1 cellular context compared by ENCODE assay signal in the genomic region with DNA sequence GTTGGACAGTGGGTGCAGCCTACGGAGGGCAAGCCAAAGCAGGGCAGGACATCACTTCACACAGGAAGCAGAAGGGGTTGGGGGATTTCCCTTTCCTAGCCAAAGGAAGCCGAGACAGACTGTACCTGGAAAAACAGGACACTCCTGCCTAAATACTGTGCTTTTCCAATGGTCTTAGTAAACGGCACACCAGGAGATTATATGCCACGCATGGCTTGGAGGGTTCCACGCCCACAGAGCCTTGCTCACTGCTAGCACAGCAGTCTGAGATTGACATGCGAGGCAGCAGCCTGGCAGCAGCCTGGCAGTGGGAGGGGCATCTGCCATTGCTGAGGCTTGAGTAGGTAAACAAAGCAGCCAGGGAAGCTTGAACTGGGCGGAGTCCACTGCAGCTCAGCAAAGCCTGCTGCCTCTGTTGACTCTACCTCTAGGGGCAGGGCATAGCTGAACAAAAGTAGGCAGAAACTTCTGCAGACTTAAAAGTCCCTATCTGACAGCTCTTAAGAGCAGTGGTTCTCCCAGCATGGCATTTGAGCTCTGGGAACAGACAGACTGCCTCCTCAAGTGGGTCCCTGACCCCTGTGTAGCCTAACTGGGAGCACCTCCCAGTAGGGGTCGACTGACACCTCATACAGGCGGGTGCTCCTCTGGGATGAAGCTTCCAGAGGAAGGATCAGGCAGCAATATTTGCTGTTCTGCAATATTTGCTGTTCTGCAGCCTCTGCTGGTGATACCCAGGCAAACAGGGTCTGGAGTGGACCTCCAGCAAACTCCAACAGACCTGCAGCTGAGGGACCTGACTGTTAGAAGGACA.
TF ChIP-seq lines count a peak whose summit lies in the region.
"Not testable (repeated sequence)": the region's sequence is repeated elsewhere in the genome, so short reads cannot be mapped to it uniquely, and the experiment has no call there.

No MANE protein-coding gene starts in this region.

TF ChIP-seq in HepG2, 621 proteins besides CTCF, POLR2A, EP300 and RAD21 (continued from another document and continues in another):
- TF ChIP-seq NR2F2 (IDR thresholded peaks at IDR 0.05; ENCODE audit: borderline replicate concordance, low read depth) (0 out of 2 replicates have a peak, but pooled peaks have one; percentile 12), ZNF788 (CRISPR knock-in tag; IDR thresholded peaks at IDR 0.05; ENCODE audit: borderline replicate concordance) (peak; percentile 58; the same call in 1 of the 2 replicates), KDM2A (CRISPR knock-in tag; IDR thresholded peaks at IDR 0.05; ENCODE audit: borderline replicate concordance, low read depth) (peak; percentile 56; the same call in 1 of the 2 replicates), SOX6 (CRISPR knock-in tag; IDR thresholded peaks at IDR 0.05) (peak; percentile 76), ZNF501 (CRISPR knock-in tag; IDR thresholded peaks at IDR 0.05) (peak; percentile 34; the same call in 1 of the 2 replicates), KLF16 (CRISPR knock-in tag; IDR thresholded peaks at IDR 0.05) (0 out of 4 replicates have a peak, but pooled peaks of 1 of the 2 experiments have one; percentile 32), ATF7-NPFF (CRISPR knock-in tag; IDR thresholded peaks at IDR 0.05; ENCODE audit: low read depth) (peak; percentile 63; the same call in 1 of the 2 replicates), BCL6 (CRISPR knock-in tag; IDR thresholded peaks at IDR 0.05) (peak; percentile 66), SPEN (CRISPR knock-in tag; IDR thresholded peaks at IDR 0.05; ENCODE audit: low read depth) (peak; percentile 26; the same call in 1 of the 2 replicates), TARDBP (CRISPR knock-in tag; IDR thresholded peaks at IDR 0.05) (peak; percentile 90; the same call in 1 of the 2 replicates), NFYC (CRISPR knock-in tag; IDR thresholded peaks at IDR 0.05) (peak; percentile 42), KLF11 (CRISPR knock-in tag; IDR thresholded peaks at IDR 0.05) (peak; percentile 94), SALL2 (CRISPR knock-in tag; IDR thresholded peaks at IDR 0.05) (peak; percentile 50; the same call in 1 of the 2 replicates), GABPB1 (CRISPR knock-in tag; IDR thresholded peaks at IDR 0.05) (peak; percentile 50), NCOA2 (CRISPR knock-in tag; IDR thresholded peaks at IDR 0.05) (peak; percentile 53), ZNF335 (CRISPR knock-in tag; IDR thresholded peaks at IDR 0.05) (peak; percentile 47; the same call in 1 of the 2 replicates), ZNF572 (CRISPR knock-in tag; IDR thresholded peaks at IDR 0.05) (0 out of 2 replicates have a peak, but pooled peaks have one; percentile 22), ZNF263 (CRISPR knock-in tag; IDR thresholded peaks at IDR 0.05) (peak; percentile 99), SIX4 (CRISPR knock-in tag; IDR thresholded peaks at IDR 0.05) (peak; percentile 67; the same call in 1 of the 2 replicates), REPIN1 (CRISPR knock-in tag; IDR thresholded peaks at IDR 0.05; ENCODE audit: borderline replicate concordance, low read depth) (peak; percentile 55; the same call in 1 of the 2 replicates), ZMYM3 (CRISPR knock-in tag; IDR thresholded peaks at IDR 0.05) (peak; percentile 36; the same call in 1 of the 2 replicates), ZNF276 (CRISPR knock-in tag; IDR thresholded peaks at IDR 0.05; ENCODE audit: low read depth) (peak; percentile 69; the same call in 1 of the 2 replicates), ZNF543 (CRISPR knock-in tag; IDR thresholded peaks at IDR 0.05) (peak; percentile 83; the same call in 1 of the 2 replicates), ZNF614 (CRISPR knock-in tag; IDR thresholded peaks at IDR 0.05; ENCODE audit: borderline replicate concordance) (peak; percentile 80; the same call in 1 of the 2 replicates), FOXK1 (CRISPR knock-in tag; IDR thresholded peaks at IDR 0.05; ENCODE audit: borderline replicate concordance, low read depth) (peak; percentile 88), XRCC5 (optimal IDR thresholded peaks at IDR 0.05; ENCODE audit: low read length) (peak; percentile 81), LBX2 (CRISPR knock-in tag; IDR thresholded peaks at IDR 0.05; ENCODE audit: borderline replicate concordance) (peak; percentile 74; the same call in 1 of the 2 replicates), FOXA3 (CRISPR knock-in tag; IDR thresholded peaks at IDR 0.05) (peak; percentile 96), SOX5 (CRISPR knock-in tag; IDR thresholded peaks at IDR 0.05; ENCODE audit: borderline replicate concordance) (peak; percentile 74; the same call in 1 of the 2 replicates), ZNF431 (CRISPR knock-in tag; IDR thresholded peaks at IDR 0.05; ENCODE audit: borderline replicate concordance, low read depth) (peak; percentile 68; the same call in 1 of the 2 replicates), MYNN (CRISPR knock-in tag; IDR thresholded peaks at IDR 0.05; ENCODE audit: low read depth) (peak; percentile 98; the same call in 1 of the 2 replicates), ZNF761 (CRISPR knock-in tag; conservative IDR thresholded peaks at IDR 0.05) (peak; percentile 66; the same call in 1 of the 2 replicates)
- TF ChIP-seq SOX6 (IDR thresholded peaks at IDR 0.05), result not testable (repeated sequence)
- TF ChIP-seq, protein P1, sequence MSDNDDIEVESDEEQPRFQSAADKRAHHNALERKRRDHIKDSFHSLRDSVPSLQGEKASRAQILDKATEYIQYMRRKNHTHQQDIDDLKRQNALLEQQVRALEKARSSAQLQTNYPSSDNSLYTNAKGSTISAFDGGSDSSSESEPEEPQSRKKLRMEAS (IDR thresholded peaks at IDR 0.05), result peak; percentile 22; the same call in 1 of the 2 replicates
- TF ChIP-seq, protein P2, sequence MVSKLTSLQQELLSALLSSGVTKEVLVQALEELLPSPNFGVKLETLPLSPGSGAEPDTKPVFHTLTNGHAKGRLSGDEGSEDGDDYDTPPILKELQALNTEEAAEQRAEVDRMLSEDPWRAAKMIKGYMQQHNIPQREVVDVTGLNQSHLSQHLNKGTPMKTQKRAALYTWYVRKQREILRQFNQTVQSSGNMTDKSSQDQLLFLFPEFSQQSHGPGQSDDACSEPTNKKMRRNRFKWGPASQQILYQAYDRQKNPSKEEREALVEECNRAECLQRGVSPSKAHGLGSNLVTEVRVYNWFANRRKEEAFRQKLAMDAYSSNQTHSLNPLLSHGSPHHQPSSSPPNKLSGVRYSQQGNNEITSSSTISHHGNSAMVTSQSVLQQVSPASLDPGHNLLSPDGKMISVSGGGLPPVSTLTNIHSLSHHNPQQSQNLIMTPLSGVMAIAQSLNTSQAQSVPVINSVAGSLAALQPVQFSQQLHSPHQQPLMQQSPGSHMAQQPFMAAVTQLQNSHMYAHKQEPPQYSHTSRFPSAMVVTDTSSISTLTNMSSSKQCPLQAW (CRISPR knock-in tag; IDR thresholded peaks at IDR 0.05), result peak; percentile 50; the same call in 1 of the 2 replicates
- TF ChIP-seq, protein P3, sequence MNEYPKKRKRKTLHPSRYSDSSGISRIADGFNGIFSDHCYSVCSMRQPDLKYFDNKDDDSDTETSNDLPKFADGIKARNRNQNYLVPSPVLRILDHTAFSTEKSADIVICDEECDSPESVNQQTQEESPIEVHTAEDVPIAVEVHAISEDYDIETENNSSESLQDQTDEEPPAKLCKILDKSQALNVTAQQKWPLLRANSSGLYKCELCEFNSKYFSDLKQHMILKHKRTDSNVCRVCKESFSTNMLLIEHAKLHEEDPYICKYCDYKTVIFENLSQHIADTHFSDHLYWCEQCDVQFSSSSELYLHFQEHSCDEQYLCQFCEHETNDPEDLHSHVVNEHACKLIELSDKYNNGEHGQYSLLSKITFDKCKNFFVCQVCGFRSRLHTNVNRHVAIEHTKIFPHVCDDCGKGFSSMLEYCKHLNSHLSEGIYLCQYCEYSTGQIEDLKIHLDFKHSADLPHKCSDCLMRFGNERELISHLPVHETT (CRISPR knock-in tag; conservative IDR thresholded peaks at IDR 0.05), result peak; percentile 62; the same call in 1 of the 2 replicates
- TF ChIP-seq, protein P4, sequence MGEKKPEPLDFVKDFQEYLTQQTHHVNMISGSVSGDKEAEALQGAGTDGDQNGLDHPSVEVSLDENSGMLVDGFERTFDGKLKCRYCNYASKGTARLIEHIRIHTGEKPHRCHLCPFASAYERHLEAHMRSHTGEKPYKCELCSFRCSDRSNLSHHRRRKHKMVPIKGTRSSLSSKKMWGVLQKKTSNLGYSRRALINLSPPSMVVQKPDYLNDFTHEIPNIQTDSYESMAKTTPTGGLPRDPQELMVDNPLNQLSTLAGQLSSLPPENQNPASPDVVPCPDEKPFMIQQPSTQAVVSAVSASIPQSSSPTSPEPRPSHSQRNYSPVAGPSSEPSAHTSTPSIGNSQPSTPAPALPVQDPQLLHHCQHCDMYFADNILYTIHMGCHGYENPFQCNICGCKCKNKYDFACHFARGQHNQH (CRISPR knock-in tag; IDR thresholded peaks at IDR 0.05), result peak; percentile 77; the same call in 1 of the 2 replicates
- TF ChIP-seq, protein P5, sequence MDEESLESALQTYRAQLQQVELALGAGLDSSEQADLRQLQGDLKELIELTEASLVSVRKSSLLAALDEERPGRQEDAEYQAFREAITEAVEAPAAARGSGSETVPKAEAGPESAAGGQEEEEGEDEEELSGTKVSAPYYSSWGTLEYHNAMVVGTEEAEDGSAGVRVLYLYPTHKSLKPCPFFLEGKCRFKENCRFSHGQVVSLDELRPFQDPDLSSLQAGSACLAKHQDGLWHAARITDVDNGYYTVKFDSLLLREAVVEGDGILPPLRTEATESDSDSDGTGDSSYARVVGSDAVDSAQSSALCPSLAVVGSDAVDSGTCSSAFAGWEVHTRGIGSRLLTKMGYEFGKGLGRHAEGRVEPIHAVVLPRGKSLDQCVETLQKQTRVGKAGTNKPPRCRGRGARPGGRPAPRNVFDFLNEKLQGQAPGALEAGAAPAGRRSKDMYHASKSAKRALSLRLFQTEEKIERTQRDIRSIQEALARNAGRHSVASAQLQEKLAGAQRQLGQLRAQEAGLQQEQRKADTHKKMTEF (CRISPR knock-in tag; IDR thresholded peaks at IDR 0.05), result peak; percentile 76
- TF ChIP-seq, protein P6, sequence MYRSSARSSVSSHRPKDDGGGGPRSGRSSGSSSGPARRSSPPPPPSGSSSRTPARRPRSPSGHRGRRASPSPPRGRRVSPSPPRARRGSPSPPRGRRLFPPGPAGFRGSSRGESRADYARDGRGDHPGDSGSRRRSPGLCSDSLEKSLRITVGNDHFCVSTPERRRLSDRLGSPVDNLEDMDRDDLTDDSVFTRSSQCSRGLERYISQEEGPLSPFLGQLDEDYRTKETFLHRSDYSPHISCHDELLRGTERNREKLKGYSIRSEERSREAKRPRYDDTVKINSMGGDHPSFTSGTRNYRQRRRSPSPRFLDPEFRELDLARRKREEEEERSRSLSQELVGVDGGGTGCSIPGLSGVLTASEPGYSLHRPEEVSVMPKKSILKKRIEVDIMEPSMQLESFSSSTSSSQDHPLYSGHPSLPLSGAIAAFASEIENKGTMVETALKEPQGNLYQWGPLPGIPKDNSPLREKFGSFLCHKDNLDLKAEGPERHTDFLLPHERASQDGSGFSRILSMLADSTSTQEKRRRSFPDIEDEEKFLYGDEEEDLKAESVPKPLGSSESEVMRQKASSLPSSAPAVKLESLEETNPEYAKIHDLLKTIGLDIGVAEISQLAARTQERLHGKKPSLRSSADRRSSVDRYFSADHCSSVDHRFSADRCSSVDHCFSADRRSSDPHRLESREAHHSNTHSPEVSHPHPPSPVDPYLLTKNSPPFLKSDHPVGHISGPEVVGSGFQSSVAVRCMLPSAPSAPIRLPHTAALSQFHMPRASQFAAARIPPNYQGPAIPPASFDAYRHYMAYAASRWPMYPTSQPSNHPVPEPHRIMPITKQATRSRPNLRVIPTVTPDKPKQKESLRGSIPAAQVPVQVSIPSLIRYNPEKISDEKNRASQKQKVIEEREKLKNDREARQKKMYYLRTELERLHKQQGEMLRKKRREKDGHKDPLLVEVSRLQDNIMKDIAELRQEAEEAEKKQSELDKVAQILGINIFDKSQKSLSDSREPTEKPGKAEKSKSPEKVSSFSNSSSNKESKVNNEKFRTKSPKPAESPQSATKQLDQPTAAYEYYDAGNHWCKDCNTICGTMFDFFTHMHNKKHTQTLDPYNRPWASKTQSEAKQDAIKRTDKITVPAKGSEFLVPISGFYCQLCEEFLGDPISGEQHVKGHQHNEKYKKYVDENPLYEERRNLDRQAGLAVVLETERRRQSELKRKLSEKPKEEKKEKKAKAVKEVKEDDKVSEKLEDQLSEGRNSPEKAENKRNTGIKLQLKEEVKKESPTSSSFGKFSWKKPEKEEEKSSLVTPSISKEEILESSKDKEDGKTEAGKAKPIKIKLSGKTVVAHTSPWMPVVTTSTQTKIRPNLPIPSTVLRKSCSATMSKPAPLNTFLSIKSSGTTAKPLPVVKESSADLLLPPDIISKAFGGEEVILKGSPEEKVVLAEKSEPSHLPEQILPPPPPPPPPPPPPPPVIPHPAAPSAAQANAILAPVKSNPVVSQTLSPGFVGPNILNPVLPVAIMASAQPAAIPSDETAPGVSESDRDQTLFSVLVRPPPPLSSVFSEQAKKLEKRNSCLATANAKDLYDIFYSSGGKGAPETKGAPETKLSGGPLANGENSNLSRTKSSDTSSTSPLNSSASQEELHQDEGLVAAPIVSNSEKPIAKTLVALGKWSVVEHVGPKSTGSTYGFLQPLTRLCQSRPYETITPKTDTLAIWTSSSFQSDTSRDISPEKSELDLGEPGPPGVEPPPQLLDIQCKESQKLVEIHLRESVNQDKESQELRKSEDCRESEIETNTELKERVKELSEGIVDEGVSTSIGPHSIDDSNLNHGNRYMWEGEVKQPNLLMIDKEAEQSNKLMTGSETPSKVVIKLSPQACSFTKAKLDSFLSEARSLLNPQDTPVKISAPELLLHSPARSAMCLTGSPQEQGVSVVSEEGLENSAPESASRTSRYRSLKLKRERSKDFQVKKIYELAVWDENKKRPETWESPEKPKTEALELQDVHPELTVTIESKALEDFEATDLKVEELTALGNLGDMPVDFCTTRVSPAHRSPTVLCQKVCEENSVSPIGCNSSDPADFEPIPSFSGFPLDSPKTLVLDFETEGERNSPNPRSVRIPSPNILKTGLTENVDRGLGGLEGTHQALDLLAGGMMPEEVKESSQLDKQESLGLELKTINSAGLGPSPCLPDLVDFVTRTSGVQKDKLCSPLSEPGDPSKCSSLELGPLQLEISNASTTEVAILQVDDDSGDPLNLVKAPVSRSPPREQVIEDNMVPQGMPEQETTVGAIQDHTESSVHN (CRISPR knock-in tag; IDR thresholded peaks at IDR 0.05), result 0 out of 2 replicates have a peak, but pooled peaks have one; percentile 21
